ENCODE assay signal across 8 cellular contexts in genomic region chr4:15002659-15003440, GRCh38. TPM values are rescaled to one million over a fixed set of nuclear protein-coding genes. Genes with fewer than 3 reads are reported as not detected.
DNase-seq lines count a peak whose midpoint lies in the region; ATAC-seq and TF ChIP-seq lines count a peak whose summit lies in the region.

No MANE protein-coding gene starts in this region.

- peak; percentile 74 for TF ChIP-seq POLR2A in transverse colon (IDR thresholded peaks at IDR 0.05)

- H3K27me3 ChIP-seq in SU-DHL-6 (ENCODE audit: low read length) (no peaks in the 10 kb centered on the region), cardiac muscle cell (no peaks in the 10 kb centered on the region), trophoblast cell (ENCODE audit: insufficient read depth, low read length) (no peaks in the 10 kb centered on the region), transverse colon (no peaks in the 10 kb centered on the region)

- peak overlapping the region; percentile 47 for H3K27ac ChIP-seq in KOPT-K1 (ENCODE audit: low read depth, low read length, poor library complexity, severe bottlenecking)
- peak overlapping the region; percentile 97 for H3K27ac ChIP-seq in SU-DHL-6 (ENCODE audit: low read depth, low read length)
- peak overlapping the region; percentile 96 for H3K27ac ChIP-seq in cardiac muscle cell
- H3K27ac ChIP-seq in trophoblast cell (ENCODE audit: low read depth, low read length): peak overlapping the region; percentile 95
- H3K27ac ChIP-seq in transverse colon: peak overlapping the region; percentile 99 to 100 (median 100)

- H3K4me2 ChIP-seq in SU-DHL-6 (ENCODE audit: low read depth, low read length, poor library complexity, severe bottlenecking) (peak overlapping the region; percentile 82), trophoblast cell (ENCODE audit: low read length) (peak overlapping the region; percentile 99)

- H3K79me2 ChIP-seq in SU-DHL-6 (ENCODE audit: insufficient read depth, low read length) (peaks cover 30% of the 10 kb centered on the region), trophoblast cell (ENCODE audit: control insufficient read depth, insufficient read depth, low read length, poor library complexity) (peaks cover 16% of the 10 kb centered on the region)

- peak overlapping the region; percentile 84 for H3K18ac ChIP-seq in trophoblast cell (ENCODE audit: low read length)

- WGBS in trophoblast cell (ENCODE audit: extremely low coverage, insufficient coverage, insufficient read length): no CpG with 5 or more reads among the region's 81 CpGs
- WGBS in transverse colon (ENCODE audit: low coverage in 1 of 2), 2 donors: 1% methylated on average over 56 of the region's 81 CpGs; no CpG with 5 or more reads in 1 of the 2 donors

- H2BK12ac ChIP-seq in trophoblast cell (ENCODE audit: low read length): peak overlapping the region; percentile 47

- H3K9ac ChIP-seq in SU-DHL-6 (ENCODE audit: low read length) (peak overlapping the region; percentile 90), trophoblast cell (ENCODE audit: low read length) (peak overlapping the region; percentile 85)

- H4K91ac ChIP-seq in trophoblast cell (ENCODE audit: low read depth, low read length): peak overlapping the region; percentile 92

- H2BK120ac ChIP-seq in trophoblast cell (ENCODE audit: insufficient read depth, low read length, poor library complexity): peak overlapping the region; percentile 90

- no peak for TF ChIP-seq CTCF in SU-DHL-6 (IDR thresholded peaks at IDR 0.05; ENCODE audit: insufficient read depth, low read length, poor library complexity, severe bottlenecking)
- TF ChIP-seq CTCF in cardiac muscle cell (IDR thresholded peaks at IDR 0.05; ENCODE audit: low read depth, low read length): no peak
- TF ChIP-seq CTCF in transverse colon (IDR thresholded peaks at IDR 0.05): no peak

- in situ Hi-C loops in transverse colon (cut with MboI; ENCODE audit: low pct_ligation_motif_present in 1 of 4, low pct_unique_long_range_greater_than_20kb in 1 of 4, low sequenced_read_pairs in 3 of 4): loop anchor here in 2 of 4 donors (25.0 kb wide), 2 partner anchors 459 to 1366 kb away; partner anchors contain the start of genes BOD1L1 (in 1 of the 2) and CC2D2A (in 1 of the 2)

- TF ChIP-seq EP300 in transverse colon (IDR thresholded peaks at IDR 0.05; ENCODE audit: low read depth): no peak

- peak overlapping the region; percentile 45 for H4K12ac ChIP-seq in trophoblast cell (ENCODE audit: low read depth, low read length)

- H4K20me1 ChIP-seq in SU-DHL-6 (ENCODE audit: low read depth, low read length): 0 out of 2 replicates have a peak, but pooled peaks cover 3% of the 10 kb centered on the region

- peaks cover 13% of the 10 kb centered on the region for H3F3A ChIP-seq in SU-DHL-6 (ENCODE audit: insufficient read depth)

- H2AFZ ChIP-seq in SU-DHL-6 (ENCODE audit: low read depth, low read length, severe bottlenecking) (peak overlapping the region; percentile 63), trophoblast cell (ENCODE audit: insufficient read depth, low read length, poor library complexity) (peak overlapping the region; percentile 64)

- H2AK5ac ChIP-seq in trophoblast cell (ENCODE audit: low read length): peak overlapping the region; percentile 35

- no peak overlapping the region for H3K23ac ChIP-seq in trophoblast cell (ENCODE audit: low read length)

- H3K4me3 ChIP-seq in SU-DHL-6 (ENCODE audit: insufficient read depth, low read length, poor library complexity, severe bottlenecking) (peak overlapping the region; percentile 69), cardiac muscle cell (peak overlapping the region; percentile 87), trophoblast cell (ENCODE audit: low read depth, low read length) (peak overlapping the region; percentile 95), transverse colon (peak overlapping the region; percentile 85 to 97 (median 89))

- peak overlapping the region; percentile 85 for H4K8ac ChIP-seq in trophoblast cell (ENCODE audit: low read depth, low read length)

- intact Hi-C loops in transverse colon (cut with DNase I; ENCODE audit: low total_unique reads): no loop called here

- H3K9me3 ChIP-seq in KOPT-K1 (ENCODE audit: insufficient read depth, low read length, poor library complexity, severe bottlenecking) (no peaks in the 10 kb centered on the region), SU-DHL-6 (ENCODE audit: insufficient read depth, low read length) (no peaks in the 10 kb centered on the region), cardiac muscle cell (ENCODE audit: low read depth) (no peaks in the 10 kb centered on the region), trophoblast cell (ENCODE audit: insufficient read depth, low read depth, low read length) (no peaks in the 10 kb centered on the region), transverse colon (no peaks in the 10 kb centered on the region)

- H3K79me1 ChIP-seq in trophoblast cell (ENCODE audit: low read length): peaks cover 34% of the 10 kb centered on the region

- DNase-seq in EL (peak; percentile 77), cardiac muscle cell (ENCODE audit: low read depth in 1 of 2, low spot score in 1 of 2) (peak; percentile 86 to 88), trophoblast cell (peak; percentile 85 to 86), transverse colon (peak; percentile 86)
- DNase-seq in activated naive CD8-positive, alpha-beta T cell treated with anti-CD3 and anti-CD28 coated beads, Interleukin-2, amount 50 U/mL, for 16 hours (ENCODE audit: low read depth, low spot score): peak; percentile 22

- H3K4me1 ChIP-seq in cardiac muscle cell (ENCODE audit: low read depth) (peaks cover 11% of the 10 kb centered on the region), trophoblast cell (ENCODE audit: control insufficient read depth in 1 of 2, insufficient read depth in 2 of 2, low read length in 2 of 2) (no peaks in the 10 kb centered on the region), transverse colon (peaks cover 0 to 31% (median 17%) of the 10 kb centered on the region in 4 donors)

- peak overlapping the region; percentile 98 for H3K14ac ChIP-seq in trophoblast cell (ENCODE audit: low read length)

- H3K4ac ChIP-seq in trophoblast cell (ENCODE audit: low read depth, low read length): peak overlapping the region; percentile 78

- ATAC-seq in GM21825 (IDR thresholded peaks at IDR 0.05; ENCODE audit: unreplicated experiment): peak; percentile 24

- no peaks in the 10 kb centered on the region for H3K9me2 ChIP-seq in SU-DHL-6 (replicated peaks; ENCODE audit: insufficient read depth, low read length)

- H3K36me3 ChIP-seq in KOPT-K1 (ENCODE audit: insufficient read depth, low read length): no peaks in the 10 kb centered on the region
- no peaks in the 10 kb centered on the region for H3K36me3 ChIP-seq in SU-DHL-6 (ENCODE audit: low read length)
- H3K36me3 ChIP-seq in cardiac muscle cell: no peaks in the 10 kb centered on the region
- H3K36me3 ChIP-seq in trophoblast cell (ENCODE audit: control insufficient read depth in 1 of 2, insufficient read depth in 2 of 2, low read length in 2 of 2): no peaks in the 10 kb centered on the region
- H3K36me3 ChIP-seq in transverse colon: peaks cover 0 to 3% (median 0%) of the 10 kb centered on the region in 4 donors

- peak overlapping the region; percentile 87 for H2BK5ac ChIP-seq in trophoblast cell (ENCODE audit: low read depth, low read length, poor library complexity)

RNA-seq across cellular contexts. Expression of gene CPEB2, which starts 0.6 kb away (rescaled TPM):
- total RNA-seq in cardiac muscle cell (8.6 and 17.4 TPM in 2 replicates), transverse colon (10 to 100 TPM; 23.2 to 38.5 (median 26.5) TPM)
- polyA plus RNA-seq in cardiac muscle cell: 7.5 and 13.1 TPM in 2 replicates
- polyA plus RNA-seq in trophoblast cell (2013): 9.1 and 9.6 TPM in 2 replicates

Comparison
In these comparisons a context has a peak if more than half of its experiments do, and no peak if none do; other contexts are left out.
1. Peak in every context shown above with its lines: DNase-seq, ATAC-seq, H3K4me3 ChIP-seq and H3K27ac ChIP-seq.
2. DNase-seq: peak in every context shown above with its lines; median percentile 87 in cardiac muscle cell; 86 in transverse colon; 86 in trophoblast cell; 77 in EL; 22 in activated naive CD8-positive, alpha-beta T cell treated with anti-CD3 and anti-CD28 coated beads, Interleukin-2, amount 50 U/mL, for 16 hours.
3. H3K27ac ChIP-seq: peak in every context shown above with its lines; median percentile 100 in transverse colon; 97 in SU-DHL-6; 96 in cardiac muscle cell; 95 in trophoblast cell; 47 in KOPT-K1.